1 cellular context compared by ENCODE assay signal in the genomic region with DNA sequence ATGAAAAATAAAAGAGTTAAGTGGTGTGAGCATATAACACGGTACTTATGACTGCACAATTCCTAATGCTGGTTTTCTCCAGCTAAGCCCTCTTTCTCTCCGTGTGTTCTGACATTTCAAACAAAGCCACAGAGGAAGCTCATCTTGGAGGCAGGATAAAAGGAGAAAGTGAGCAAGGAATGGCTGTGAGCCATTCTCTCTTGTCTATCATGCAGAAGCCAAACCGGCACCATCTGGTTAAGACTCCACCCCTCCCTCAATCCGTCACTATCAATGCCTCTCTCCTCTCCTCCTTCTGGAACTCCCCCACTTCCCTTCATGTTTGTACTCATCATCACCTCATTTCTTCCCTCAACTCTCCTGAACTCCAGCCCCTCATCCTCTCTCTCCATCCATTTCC.
TF ChIP-seq lines count a peak whose summit lies in the region.

No MANE protein-coding gene starts in this region.

TF ChIP-seq in H1, 55 proteins besides CTCF, POLR2A, EP300 and RAD21:
- TF ChIP-seq ZNF274 (IDR thresholded peaks at IDR 0.05; ENCODE audit: borderline replicate concordance, extremely low read depth, low read length) = no peak
- TF ChIP-seq CBX5 (IDR thresholded peaks at IDR 0.05; ENCODE audit: low read depth, low read length) = no peak
- no peak for TF ChIP-seq SP2 (IDR thresholded peaks at IDR 0.05; ENCODE audit: low read length)
- TF ChIP-seq SP1 (IDR thresholded peaks at IDR 0.05; ENCODE audit: low read depth, low read length) = no peak
- TF ChIP-seq, protein P1, sequence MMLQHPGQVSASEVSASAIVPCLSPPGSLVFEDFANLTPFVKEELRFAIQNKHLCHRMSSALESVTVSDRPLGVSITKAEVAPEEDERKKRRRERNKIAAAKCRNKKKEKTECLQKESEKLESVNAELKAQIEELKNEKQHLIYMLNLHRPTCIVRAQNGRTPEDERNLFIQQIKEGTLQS (IDR thresholded peaks at IDR 0.05; ENCODE audit: insufficient read depth, low read depth, low read length) = no peak
- no peak for TF ChIP-seq RFX5 (IDR thresholded peaks at IDR 0.05; ENCODE audit: borderline replicate concordance, low read depth, low read length)
- TF ChIP-seq RNF2 (IDR thresholded peaks at IDR 0.05; ENCODE audit: borderline replicate concordance, low read depth, low read length, missing control alignments, poor library complexity, severe bottlenecking) = no peak
- no peak for TF ChIP-seq JUND (IDR thresholded peaks at IDR 0.05; ENCODE audit: low read length)
- no peak for TF ChIP-seq TEAD4 (IDR thresholded peaks at IDR 0.05; ENCODE audit: low read depth, low read length)
- no peak for TF ChIP-seq PHF8 (conservative IDR thresholded peaks at IDR 0.05; ENCODE audit: low read depth, low read length)
- TF ChIP-seq CTBP2 (IDR thresholded peaks at IDR 0.05; ENCODE audit: borderline replicate concordance, insufficient read depth, insufficient read length, low read length) = no peak
- no peak for TF ChIP-seq RBBP5 (IDR thresholded peaks at IDR 0.05; ENCODE audit: borderline replicate concordance, low read depth, low read length)
- no peak for TF ChIP-seq ASH2L (IDR thresholded peaks at IDR 0.05; ENCODE audit: low read length)
- TF ChIP-seq YY1 (IDR thresholded peaks at IDR 0.05; ENCODE audit: low read depth, low read length) = no peak
- no peak for TF ChIP-seq HDAC6 (IDR thresholded peaks at IDR 0.05; ENCODE audit: low read depth, low read length)
